Comparison of ENCODE assay signal across 8 cellular contexts in the genomic region with DNA sequence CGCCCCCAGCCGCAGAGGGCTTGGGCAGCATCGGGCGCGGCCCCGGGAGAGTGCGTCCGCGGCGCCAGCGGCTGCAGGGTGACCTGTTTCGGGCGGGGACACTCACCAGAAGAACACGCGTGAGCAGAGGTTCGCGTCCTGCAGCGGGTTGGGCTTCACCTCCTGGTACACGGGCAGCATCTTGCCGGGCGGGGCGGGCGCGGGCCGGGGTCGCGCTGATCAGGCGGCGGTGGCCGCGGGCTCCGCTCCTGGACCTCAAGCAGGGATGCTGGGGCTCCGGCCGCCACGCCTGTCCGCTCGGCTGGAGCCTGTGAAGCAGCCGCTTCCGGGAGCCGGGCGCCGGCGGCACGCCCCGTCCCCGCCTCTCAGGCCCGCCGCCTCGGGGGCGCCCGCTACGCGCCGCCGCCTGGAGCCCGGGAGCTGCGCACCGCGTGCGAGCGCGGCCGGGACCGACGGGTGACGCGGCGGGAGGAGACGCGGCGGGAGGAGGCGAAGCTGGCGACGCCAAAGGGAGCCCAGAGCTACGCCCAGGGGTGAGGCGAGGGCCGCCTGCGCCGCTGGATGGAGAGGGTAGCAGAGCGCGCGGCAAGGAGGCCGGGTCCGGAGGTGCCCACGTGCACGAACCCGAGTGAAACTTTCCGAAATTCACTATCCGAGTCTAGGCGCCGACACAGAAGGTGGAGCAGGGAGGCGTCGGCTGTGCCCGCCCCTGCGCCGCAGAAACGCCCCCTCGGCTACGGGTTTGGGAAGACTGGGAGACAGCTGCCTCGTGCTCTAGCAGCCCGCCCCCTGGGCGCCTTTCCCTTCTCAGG. TPM values are rescaled to one million over a fixed set of nuclear protein-coding genes. Genes with fewer than 3 reads are reported as not detected.
DNase-seq lines count a peak whose midpoint lies in the region; ATAC-seq lines count a peak whose summit lies in the region.

A gene with protein sequence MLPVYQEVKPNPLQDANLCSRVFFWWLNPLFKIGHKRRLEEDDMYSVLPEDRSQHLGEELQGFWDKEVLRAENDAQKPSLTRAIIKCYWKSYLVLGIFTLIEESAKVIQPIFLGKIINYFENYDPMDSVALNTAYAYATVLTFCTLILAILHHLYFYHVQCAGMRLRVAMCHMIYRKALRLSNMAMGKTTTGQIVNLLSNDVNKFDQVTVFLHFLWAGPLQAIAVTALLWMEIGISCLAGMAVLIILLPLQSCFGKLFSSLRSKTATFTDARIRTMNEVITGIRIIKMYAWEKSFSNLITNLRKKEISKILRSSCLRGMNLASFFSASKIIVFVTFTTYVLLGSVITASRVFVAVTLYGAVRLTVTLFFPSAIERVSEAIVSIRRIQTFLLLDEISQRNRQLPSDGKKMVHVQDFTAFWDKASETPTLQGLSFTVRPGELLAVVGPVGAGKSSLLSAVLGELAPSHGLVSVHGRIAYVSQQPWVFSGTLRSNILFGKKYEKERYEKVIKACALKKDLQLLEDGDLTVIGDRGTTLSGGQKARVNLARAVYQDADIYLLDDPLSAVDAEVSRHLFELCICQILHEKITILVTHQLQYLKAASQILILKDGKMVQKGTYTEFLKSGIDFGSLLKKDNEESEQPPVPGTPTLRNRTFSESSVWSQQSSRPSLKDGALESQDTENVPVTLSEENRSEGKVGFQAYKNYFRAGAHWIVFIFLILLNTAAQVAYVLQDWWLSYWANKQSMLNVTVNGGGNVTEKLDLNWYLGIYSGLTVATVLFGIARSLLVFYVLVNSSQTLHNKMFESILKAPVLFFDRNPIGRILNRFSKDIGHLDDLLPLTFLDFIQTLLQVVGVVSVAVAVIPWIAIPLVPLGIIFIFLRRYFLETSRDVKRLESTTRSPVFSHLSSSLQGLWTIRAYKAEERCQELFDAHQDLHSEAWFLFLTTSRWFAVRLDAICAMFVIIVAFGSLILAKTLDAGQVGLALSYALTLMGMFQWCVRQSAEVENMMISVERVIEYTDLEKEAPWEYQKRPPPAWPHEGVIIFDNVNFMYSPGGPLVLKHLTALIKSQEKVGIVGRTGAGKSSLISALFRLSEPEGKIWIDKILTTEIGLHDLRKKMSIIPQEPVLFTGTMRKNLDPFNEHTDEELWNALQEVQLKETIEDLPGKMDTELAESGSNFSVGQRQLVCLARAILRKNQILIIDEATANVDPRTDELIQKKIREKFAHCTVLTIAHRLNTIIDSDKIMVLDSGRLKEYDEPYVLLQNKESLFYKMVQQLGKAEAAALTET (N-terminal part only) (minus strand): TSS at position 317 of the 812 bp plus-strand sequence. CDS start 137 bp downstream, at position 180.

- ATAC-seq in CD4-positive, CD25-positive, alpha-beta regulatory T cell (ENCODE audit: low read depth in 2 of 2), result peak; percentile 74 to 78
- ATAC-seq in GM19328 (IDR thresholded peaks at IDR 0.05; ENCODE audit: unreplicated experiment), result peak; percentile 90
- ATAC-seq in HG03442 (IDR thresholded peaks at IDR 0.05; ENCODE audit: unreplicated experiment), result peak; percentile 76
- ATAC-seq in activated CD8-positive, alpha-beta memory T cell treated with anti-CD3 and anti-CD28 coated beads, Interleukin-2, amount 10 ng/mL, durations not matched to agents 7 days and 5 days, result peak; percentile 95

- no peaks in the 10 kb centered on the region for H3K9me3 ChIP-seq in CD4-positive, CD25-positive, alpha-beta regulatory T cell (ENCODE audit: control insufficient read depth in 2 of 2, low read length in 2 of 2)
- H3K9me3 ChIP-seq in mononuclear cell (ENCODE audit: low read depth, low read length), result no peaks in the 10 kb centered on the region

- peaks cover 0 to 5% (median 0%) of the 10 kb centered on the region in 7 donors for H3K9me3 Mint-ChIP-seq in CD4-positive, CD25-positive, alpha-beta regulatory T cell
- H3K9me3 Mint-ChIP-seq in activated CD8-positive, alpha-beta memory T cell treated with anti-CD3 and anti-CD28 coated beads, Interleukin-2, amount 10 ng/mL, durations not matched to agents 7 days and 5 days (ENCODE audit: low read depth), result no peaks in the 10 kb centered on the region

- H3K4me3 Mint-ChIP-seq in CD4-positive, CD25-positive, alpha-beta regulatory T cell, result peak within 1 kb of the TSS; percentile 90 to 93 (median 92)
- H3K4me3 Mint-ChIP-seq in activated CD8-positive, alpha-beta memory T cell treated with anti-CD3 and anti-CD28 coated beads, Interleukin-2, amount 10 ng/mL, durations not matched to agents 7 days and 5 days, result peak within 1 kb of the TSS; percentile 84

- CTCF ChIA-PET in activated CD8-positive, alpha-beta memory T cell treated with anti-CD3 and anti-CD28 coated beads, Interleukin-2, amount 10 ng/mL, durations not matched to agents 7 days and 5 days (lab: Charles Lee), result interaction anchor here (1.5 to 5.5 kb wide), 4 partner anchors 13 to 111 kb away, joined by 5 to 38 read pairs (median 8); no protein-coding TSS in a partner anchor

- H3K4me1 ChIP-seq in CD4-positive, CD25-positive, alpha-beta regulatory T cell (ENCODE audit: control insufficient read depth, insufficient read depth, low read length, poor library complexity, severe bottlenecking), result peaks cover 19% of the 10 kb centered on the region
- peaks cover 15% of the 10 kb centered on the region for H3K4me1 ChIP-seq in mononuclear cell (ENCODE audit: insufficient read depth, low read length)

- H3K36me3 Mint-ChIP-seq in CD4-positive, CD25-positive, alpha-beta regulatory T cell, result no peaks in the 10 kb centered on the region
- H3K36me3 Mint-ChIP-seq in activated CD8-positive, alpha-beta memory T cell treated with anti-CD3 and anti-CD28 coated beads, Interleukin-2, amount 10 ng/mL, durations not matched to agents 7 days and 5 days, result no peaks in the 10 kb centered on the region

- peak; percentile 29 to 64 (median 49) for DNase-seq in CD4-positive, CD25-positive, alpha-beta regulatory T cell
- peak; percentile 70 for DNase-seq in NOMO-1 treated with dmso at 0.1 percent for 144 hours (lab: John Stamatoyannopoulos, UW; ENCODE audit: unreplicated experiment)
- peak; percentile 66 for DNase-seq in activated CD8-positive, alpha-beta memory T cell treated with anti-CD3 and anti-CD28 coated beads, Interleukin-2, amount 10 ng/mL, durations not matched to agents 7 days and 5 days
- DNase-seq in epidermal melanocyte (ENCODE audit: insufficient read length, low spot score), result peak; percentile 75
- DNase-seq in stimulated activated CD8-positive, alpha-beta memory T cell treated with anti-CD3 and anti-CD28 coated beads, Interleukin-7, amount 100 ng/mL, for 1 hour (ENCODE audit: low read depth in 2 of 2), result peak; percentile 9 to 12

- H3K4me1 Mint-ChIP-seq in CD4-positive, CD25-positive, alpha-beta regulatory T cell, result peaks cover 6 to 39% (median 21%) of the 10 kb centered on the region in 4 donors
- peaks cover 22% of the 10 kb centered on the region for H3K4me1 Mint-ChIP-seq in activated CD8-positive, alpha-beta memory T cell treated with anti-CD3 and anti-CD28 coated beads, Interleukin-2, amount 10 ng/mL, durations not matched to agents 7 days and 5 days

- peaks cover 6% of the 10 kb centered on the region for H3K27me3 Mint-ChIP-seq in CD4-positive, CD25-positive, alpha-beta regulatory T cell
- H3K27me3 Mint-ChIP-seq in activated CD8-positive, alpha-beta memory T cell treated with anti-CD3 and anti-CD28 coated beads, Interleukin-2, amount 10 ng/mL, durations not matched to agents 7 days and 5 days, result peaks cover 12% of the 10 kb centered on the region

- peak within 1 kb of the TSS in 2 of 3 donors; percentile 50 to 88 for H3K27ac Mint-ChIP-seq in CD4-positive, CD25-positive, alpha-beta regulatory T cell
- H3K27ac Mint-ChIP-seq in activated CD8-positive, alpha-beta memory T cell treated with anti-CD3 and anti-CD28 coated beads, Interleukin-2, amount 10 ng/mL, durations not matched to agents 7 days and 5 days, result no peak within 1 kb of the TSS

- H3K27me3 ChIP-seq in CD4-positive, CD25-positive, alpha-beta regulatory T cell (ENCODE audit: control insufficient read depth, insufficient read depth, low read length), result no peaks in the 10 kb centered on the region
- H3K27me3 ChIP-seq in mononuclear cell (ENCODE audit: insufficient read depth, low read length), result peaks cover 11% of the 10 kb centered on the region

- peak within 1 kb of the TSS; percentile 83 for H3K4me3 ChIP-seq in CD4-positive, CD25-positive, alpha-beta regulatory T cell (ENCODE audit: low read depth, low read length)
- H3K4me3 ChIP-seq in mononuclear cell (ENCODE audit: low read length), result peak within 1 kb of the TSS; percentile 52

- H3K27ac ChIP-seq in CD4-positive, CD25-positive, alpha-beta regulatory T cell (ENCODE audit: insufficient read depth, low read length, poor library complexity, severe bottlenecking), result no peak within 1 kb of the TSS

- H3K36me3 ChIP-seq in CD4-positive, CD25-positive, alpha-beta regulatory T cell (ENCODE audit: control insufficient read depth, insufficient read depth, low read length), result no peaks in the 10 kb centered on the region

RNA-seq across cellular contexts. Expression of the gene that starts here (rescaled TPM):
- 13.2 TPM for total RNA-seq in CD4-positive, CD25-positive, alpha-beta regulatory T cell
- polyA plus RNA-seq in CD4-positive, CD25-positive, alpha-beta regulatory T cell, result 1 to 10 TPM; 3.9 to 6.9 (median 5.9) TPM
- total RNA-seq in activated CD8-positive, alpha-beta memory T cell treated with anti-CD3 and anti-CD28 coated beads, Interleukin-2, amount 10 ng/mL, durations not matched to agents 7 days and 5 days, result 1 to 10 TPM; 6.4 to 7.7 TPM
- 11.8 TPM for total RNA-seq in mononuclear cell

Comparison
In these comparisons a context has a peak if more than half of its experiments do, and no peak if none do; other contexts are left out.
1. DNase-seq: peak in every context shown above with its lines; median percentile 75 in epidermal melanocyte; 70 in NOMO-1 treated with dmso at 0.1 percent for 144 hours; 66 in activated CD8-positive, alpha-beta memory T cell treated with anti-CD3 and anti-CD28 coated beads, Interleukin-2, amount 10 ng/mL, durations not matched to agents 7 days and 5 days; 49 in CD4-positive, CD25-positive, alpha-beta regulatory T cell; 10 in stimulated activated CD8-positive, alpha-beta memory T cell treated with anti-CD3 and anti-CD28 coated beads, Interleukin-7, amount 100 ng/mL, for 1 hour.